ENCODE assay signal across 16 cellular contexts in the genomic region with DNA sequence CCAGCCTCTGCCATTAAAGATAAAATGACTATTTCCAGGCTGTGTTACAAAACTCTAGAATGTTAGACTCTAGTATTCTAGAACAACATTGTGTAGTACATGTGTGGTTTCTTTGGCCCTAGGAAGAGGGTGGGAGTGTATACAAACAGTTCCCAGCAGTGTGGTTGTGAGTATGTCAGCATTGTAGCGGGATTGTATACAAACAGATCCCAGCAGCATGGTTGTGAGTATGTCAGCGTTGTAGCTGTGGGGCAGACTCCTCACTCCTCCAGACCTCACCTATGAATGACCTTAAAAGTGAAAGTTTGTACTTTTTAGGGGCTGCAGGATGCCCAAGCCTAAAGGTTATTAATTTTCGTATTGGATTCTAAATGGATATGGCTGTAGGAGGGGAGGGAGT. TPM values are rescaled to one million over a fixed set of nuclear protein-coding genes. Genes with fewer than 3 reads are reported as not detected.
A peak's percentile ranks its signal among the peaks of the same experiment; 100 is the strongest.
DNase-seq lines count a peak whose midpoint lies in the region; ATAC-seq and TF ChIP-seq lines count a peak whose summit lies in the region.
"Had no signal": no experiment of that assay in that cellular context is flagged by ENCODE, and none has a peak within 500 bp of the region (broad histone marks: within the 10 kb centered on the region; RNA-seq: fewer than 3 reads in every experiment).

No MANE protein-coding gene starts in this region.

- H3K9me3 Mint-ChIP-seq in CD8-positive, alpha-beta memory T cell, result peaks cover 0 to 2% (median 0%) of the 10 kb centered on the region in 5 donors
- no peaks in the 10 kb centered on the region for H3K9me3 Mint-ChIP-seq in central memory CD8-positive, alpha-beta T cell
- H3K9me3 Mint-ChIP-seq in nephron, result peaks cover 2% of the 10 kb centered on the region
- H3K9me3 Mint-ChIP-seq: CD4-positive, alpha-beta memory T cell had no signal

- TF ChIP-seq CTCF in HCT116 (IDR thresholded peaks at IDR 0.05 in 2 of 3, conservative IDR thresholded peaks at IDR 0.05 in 1 of 3; ENCODE audit: borderline replicate concordance in 1 of 3, insufficient read depth in 1 of 3, low read depth in 2 of 3, low read length in 2 of 3) (no peak), nephron (IDR thresholded peaks at IDR 0.05; ENCODE audit: unreplicated experiment in 3 of 3) (no peak), SK-N-SH (IDR thresholded peaks at IDR 0.05) (no peak)

- no peak for DNase-seq in CD8-positive, alpha-beta memory T cell
- DNase-seq in HCT116 (ENCODE audit: low read depth, low spot score) (no peak), NCI-H1092 (lab: John Stamatoyannopoulos, UW) (no peak), SK-N-SH (no peak)
- no peak for DNase-seq in central memory CD8-positive, alpha-beta T cell (ENCODE audit: low spot score in 2 of 2)
- DNase-seq: C1 segment of cervical spinal cord; CD4-positive, alpha-beta memory T cell; COR-L47; DMS153; DMS79 treated with DMSO at 0.1 percent for 48 hours; GF-D8; KG1 had no signal

- H3K9me3 ChIP-seq in CD8-positive, alpha-beta memory T cell (ENCODE audit: low read length), result no peaks in the 10 kb centered on the region
- H3K9me3 ChIP-seq in HCT116 (ENCODE audit: control insufficient read depth in 1 of 2, insufficient read depth in 1 of 2, low read depth in 1 of 2, low read length in 2 of 2) (peaks cover 0 to 6% of the 10 kb centered on the region in 2 experiments; a peak in 1 of 4 replicates), SK-N-SH (no peaks in the 10 kb centered on the region)

- CTCF ChIA-PET in CD8-positive, alpha-beta memory T cell (lab: Charles Lee), result interaction anchor here (2.5 kb wide), 1 partner anchor 52 kb away, joined by 7 read pairs; no protein-coding TSS in a partner anchor
- CTCF ChIA-PET in HCT116 (lab: Charles Lee), result interaction anchor here (1.8 kb wide), 1 partner anchor 8 kb away, joined by 6 read pairs; no protein-coding TSS in a partner anchor
- CTCF ChIA-PET in SK-N-SH (lab: Yijun Ruan, JAX), result no interaction called here

- no peaks in the 10 kb centered on the region for H3K9me2 ChIP-seq in HCT116 (ENCODE audit: insufficient read depth)
- no peaks in the 10 kb centered on the region for H3K9me2 ChIP-seq in SK-N-SH

- H3K27ac Mint-ChIP-seq in CD8-positive, alpha-beta memory T cell, result peak overlapping the region in 6 of 8 donors; percentile 5 to 80 (median 48)
- H3K27ac Mint-ChIP-seq in central memory CD8-positive, alpha-beta T cell (ENCODE audit: low read depth), result peak overlapping the region; percentile 74
- H3K27ac Mint-ChIP-seq in nephron, result peak overlapping the region in 2 of 3 experiments; percentile 9 to 17
- H3K27ac Mint-ChIP-seq: B cell had no signal

- H3K36me3 ChIP-seq in CD8-positive, alpha-beta memory T cell (ENCODE audit: insufficient read depth, low read length), result no peaks in the 10 kb centered on the region
- H3K36me3 ChIP-seq in HCT116 (ENCODE audit: control insufficient read depth in 1 of 2, insufficient read depth in 2 of 2, low read length in 2 of 2) (no peaks in the 10 kb centered on the region; a peak in 1 of 4 replicates), SK-N-SH (replicated peaks in 1 of 2; ENCODE audit: control insufficient read depth in 1 of 2, insufficient read depth in 2 of 2, low read length in 1 of 2) (no peaks in the 10 kb centered on the region)

- no peak for TF ChIP-seq POLR2A in HCT116 (IDR thresholded peaks at IDR 0.05; ENCODE audit: borderline replicate concordance, extremely low read depth, insufficient read depth, insufficient read length)

- peak overlapping the region; percentile 34 for H2AFZ ChIP-seq in HCT116 (ENCODE audit: low read depth, low read length, poor library complexity, severe bottlenecking)
- no peak overlapping the region for H2AFZ ChIP-seq in SK-N-SH (ENCODE audit: low read depth)

- H3K9ac ChIP-seq in HCT116 (ENCODE audit: low read length), result no peak overlapping the region
- H3K9ac ChIP-seq in SK-N-SH, result no peak overlapping the region

- peaks cover 0 to 4% (median 0%) of the 10 kb centered on the region in 3 donors for H3K36me3 Mint-ChIP-seq in CD8-positive, alpha-beta memory T cell
- H3K36me3 Mint-ChIP-seq in central memory CD8-positive, alpha-beta T cell (ENCODE audit: insufficient read depth), result peaks cover 4% of the 10 kb centered on the region
- H3K36me3 Mint-ChIP-seq in nephron (ENCODE audit: low read depth), result no peaks in the 10 kb centered on the region
- H3K36me3 Mint-ChIP-seq: CD4-positive, alpha-beta memory T cell had no signal

- peaks cover 10% of the 10 kb centered on the region for H3K4me1 ChIP-seq in CD8-positive, alpha-beta memory T cell (ENCODE audit: insufficient read depth, low read length)
- H3K4me1 ChIP-seq in HCT116 (ENCODE audit: control insufficient read depth in 1 of 2, insufficient read depth in 2 of 2, low read length in 2 of 2) (peaks cover 16 to 50% of the 10 kb centered on the region in 2 experiments), SK-N-SH (ENCODE audit: control insufficient read depth in 1 of 2, insufficient read depth in 2 of 2, low read depth in 1 of 2, low read length in 1 of 2) (no peaks in the 10 kb centered on the region; a peak in 2 of 4 replicates)

- H3K79me2 ChIP-seq in HCT116 (ENCODE audit: insufficient read depth, low read length) (no peaks in the 10 kb centered on the region), SK-N-SH (ENCODE audit: insufficient read depth) (no peaks in the 10 kb centered on the region)

- H3F3A ChIP-seq in SK-N-SH (replicated peaks; ENCODE audit: insufficient read depth), result no peaks in the 10 kb centered on the region

- no peak overlapping the region for H3K4me3 ChIP-seq in CD8-positive, alpha-beta memory T cell (ENCODE audit: low read length)
- H3K4me3 ChIP-seq in HCT116 (replicated peaks in 1 of 2; ENCODE audit: low read depth in 1 of 2, low read length in 2 of 2) (no peak overlapping the region), SK-N-SH (ENCODE audit: low read depth in 2 of 2, low read length in 1 of 2) (no peak overlapping the region)

- POLR2A ChIA-PET in CD8-positive, alpha-beta memory T cell (lab: Charles Lee), result interaction anchor here (0.5 to 1.7 kb wide), 2 partner anchors 9 to 385 kb away, joined by 3 to 7 read pairs; no protein-coding TSS in a partner anchor
- POLR2A ChIA-PET in HCT116 (lab: Charles Lee) (interaction anchor here (1.7 to 4.2 kb wide), 2 partner anchors 8 to 13 kb away, joined by 6 to 47 read pairs; a partner anchor contains a TSS), SK-N-SH (lab: Yijun Ruan, JAX) (no interaction called here)

- no TSS peak for BruUV-seq in HCT116 (replicated peaks; lab: Mats Ljungman, UMichigan)

- WGBS in SK-N-SH (ENCODE audit: low lambda C conversion rate), result 39% methylated on average over 3 of the region's 3 CpGs

- no peak for TF ChIP-seq EP300 in SK-N-SH (IDR thresholded peaks at IDR 0.05; ENCODE audit: borderline replicate concordance in 1 of 2, low read depth in 1 of 2, low read length in 1 of 2)

- peaks cover 0 to 7% of the 10 kb centered on the region in 2 donors for H3K27me3 Mint-ChIP-seq in CD8-positive, alpha-beta memory T cell
- H3K27me3 Mint-ChIP-seq in central memory CD8-positive, alpha-beta T cell, result no peaks in the 10 kb centered on the region
- H3K27me3 Mint-ChIP-seq in nephron (ENCODE audit: low read depth), result peaks cover 3% of the 10 kb centered on the region

- peak overlapping the region in 6 of 7 donors; percentile 16 to 79 (median 36) for H3K4me3 Mint-ChIP-seq in CD8-positive, alpha-beta memory T cell
- peak overlapping the region; percentile 50 for H3K4me3 Mint-ChIP-seq in central memory CD8-positive, alpha-beta T cell
- H3K4me3 Mint-ChIP-seq in nephron, result no peak overlapping the region
- H3K4me3 Mint-ChIP-seq: B cell; CD4-positive, alpha-beta memory T cell had no signal

- H3K4me2 ChIP-seq in HCT116 (ENCODE audit: low read length) (no peak overlapping the region), SK-N-SH (no peak overlapping the region)

- H4K20me1 ChIP-seq in HCT116 (ENCODE audit: insufficient read depth), result no peaks in the 10 kb centered on the region
- no peaks in the 10 kb centered on the region for H4K20me1 ChIP-seq in SK-N-SH (ENCODE audit: insufficient read depth)

- no peak overlapping the region for H3K27ac ChIP-seq in CD8-positive, alpha-beta memory T cell (ENCODE audit: low read depth, low read length)
- H3K27ac ChIP-seq in HCT116 (ENCODE audit: low read depth, low read length) (no peak overlapping the region), SK-N-SH (ENCODE audit: low read depth in 2 of 2, low read length in 1 of 2) (no peak overlapping the region)
- H3K27ac ChIP-seq: HL-60 had no signal

- RAD21 ChIA-PET in HCT116 (lab: Charles Lee; ENCODE audit: low non-redundant PET in 1 of 2, low total read pairs in 2 of 2, uncharacterized antibody in 2 of 2, unreplicated experiment in 2 of 2), result no interaction called here

- TF ChIP-seq RAD21 in HCT116 (IDR thresholded peaks at IDR 0.05; ENCODE audit: low read depth) (no peak), SK-N-SH (IDR thresholded peaks at IDR 0.05; ENCODE audit: low read length) (no peak)

- ATAC-seq in HCT116 (no peak), GM21367 (IDR thresholded peaks at IDR 0.05; ENCODE audit: unreplicated experiment) (no peak)
- ATAC-seq in central memory CD8-positive, alpha-beta T cell (replicated peaks; ENCODE audit: extremely low read depth, poor library complexity, severe bottlenecking), result no peak

- H3K27me3 ChIP-seq in CD8-positive, alpha-beta memory T cell (ENCODE audit: insufficient read depth, low read length, poor library complexity, severe bottlenecking), result no peaks in the 10 kb centered on the region
- no peaks in the 10 kb centered on the region for H3K27me3 ChIP-seq in HCT116 (ENCODE audit: insufficient read depth, low read length)
- H3K27me3 ChIP-seq in SK-N-SH (ENCODE audit: insufficient read depth), result no peaks in the 10 kb centered on the region

- peaks cover 22 to 46% (median 32%) of the 10 kb centered on the region in 3 donors for H3K4me1 Mint-ChIP-seq in CD8-positive, alpha-beta memory T cell
- H3K4me1 Mint-ChIP-seq in central memory CD8-positive, alpha-beta T cell, result peaks cover 59% of the 10 kb centered on the region
- peaks cover 3% of the 10 kb centered on the region for H3K4me1 Mint-ChIP-seq in nephron

- intact Hi-C loops in HCT116 (cut with micrococcal nuclease), result no loop called here

TF ChIP-seq in HCT116, 20 proteins besides CTCF, POLR2A, EP300 and RAD21 (continues in another document):
- TF ChIP-seq SRF (IDR thresholded peaks at IDR 0.05; ENCODE audit: low read depth), result no peak
- no peak for TF ChIP-seq ELF1 (IDR thresholded peaks at IDR 0.05; ENCODE audit: borderline replicate concordance, low read depth)

TF ChIP-seq in SK-N-SH, 30 proteins besides CTCF, POLR2A, EP300 and RAD21:
- no peak for TF ChIP-seq MXI1 (IDR thresholded peaks at IDR 0.05; ENCODE audit: low read depth, low read length)

RNA-seq across cellular contexts. Expression of a gene that starts 6.9 kb away (rescaled TPM):
- total RNA-seq in CD8-positive, alpha-beta memory T cell, result 10 to 100 TPM; 53.3 to 53.7 TPM
- 85.5 TPM for polyA plus RNA-seq in CD8-positive, alpha-beta memory T cell
- total RNA-seq in HCT116 (2021; ENCODE audit: unreplicated experiment), result 195 TPM
- polyA plus RNA-seq in HCT116 (2012), result 101 and 149 TPM in 2 replicates
- 0.08 and 0.10 TPM in 2 replicates for polyA plus RNA-seq in SK-N-SH (2012; rRNA removed)
- polyA plus RNA-seq in SK-N-SH (2012; cell fraction: cytosol; rRNA removed), result 0.06 and 0.17 TPM in 2 replicates
- 0.13 and 0.35 TPM in 2 replicates for polyA plus RNA-seq in SK-N-SH (2012; cell fraction: nucleus; rRNA removed)

Comparison
In these comparisons a context has a peak if more than half of its experiments do, and no peak if none do; other contexts are left out.
1. H3K27ac Mint-ChIP-seq: peak in every context shown above with its lines; median percentile 74 in central memory CD8-positive, alpha-beta T cell; 48 in CD8-positive, alpha-beta memory T cell; 13 in nephron.
2. H3K4me3 Mint-ChIP-seq: peak in CD8-positive, alpha-beta memory T cell (6 of 7) and central memory CD8-positive, alpha-beta T cell (single experiment); none in nephron (0 of 3).